8 cellular contexts compared by ENCODE assay signal in genomic region chr14:78254911-78255431, GRCh38.
DNase-seq lines count a peak whose midpoint lies in the region; ATAC-seq, FAIRE-seq and TF ChIP-seq lines count a peak whose summit lies in the region.

No MANE protein-coding gene starts in this region.

- peak; percentile 49 for DNase-seq in AG08396 (ENCODE audit: low spot score)
- peak; percentile 52 for DNase-seq in NCI-H2227 (lab: John Stamatoyannopoulos, UW; ENCODE audit: unreplicated experiment)
- DNase-seq in bronchial epithelial cell (ENCODE audit: low read depth), result peak; percentile 81
- no peak for DNase-seq in GM20000 (ENCODE audit: low spot score)
- no peak for DNase-seq in C1 segment of cervical spinal cord (lab: John Stamatoyannopoulos, UW)
- no peak for DNase-seq in GM10266 (ENCODE audit: extremely low spot score)

- H3K9me3 Mint-ChIP-seq in stimulated activated memory B cell treated with anti-CD40 and anti-IgM and Interleukin-4, amounts not matched to agents 10 μg/mL and 1 μg/mL and 100 μg/mL, for 72 hours, result peaks cover 10% of the 10 kb centered on the region

- no peaks in the 10 kb centered on the region for H3K4me1 Mint-ChIP-seq in stimulated activated memory B cell treated with anti-CD40 and anti-IgM and Interleukin-4, amounts not matched to agents 10 μg/mL and 1 μg/mL and 100 μg/mL, for 72 hours

- H3K27me3 Mint-ChIP-seq in stimulated activated memory B cell treated with anti-CD40 and anti-IgM and Interleukin-4, amounts not matched to agents 10 μg/mL and 1 μg/mL and 100 μg/mL, for 72 hours, result no peaks in the 10 kb centered on the region

- H3K4me3 ChIP-seq in bronchial epithelial cell (ENCODE audit: low read depth, low read length), result no peak overlapping the region

- no peak overlapping the region for H3K27ac Mint-ChIP-seq in stimulated activated memory B cell treated with anti-CD40 and anti-IgM and Interleukin-4, amounts not matched to agents 10 μg/mL and 1 μg/mL and 100 μg/mL, for 72 hours

- H3K36me3 Mint-ChIP-seq in stimulated activated memory B cell treated with anti-CD40 and anti-IgM and Interleukin-4, amounts not matched to agents 10 μg/mL and 1 μg/mL and 100 μg/mL, for 72 hours, result no peaks in the 10 kb centered on the region

- FAIRE-seq in bronchial epithelial cell (lab: Jason Lieb, UNC), result peak; percentile 55

- peaks cover 13% of the 10 kb centered on the region for H3K27me3 ChIP-seq in bronchial epithelial cell (ENCODE audit: control insufficient read depth, insufficient read depth, low read length)

- ATAC-seq in GM18909 (IDR thresholded peaks at IDR 0.05; ENCODE audit: poor library complexity, unreplicated experiment), result peak; percentile 48
- no peak for ATAC-seq in stimulated activated memory B cell treated with anti-CD40 and anti-IgM and Interleukin-4, amounts not matched to agents 10 μg/mL and 1 μg/mL and 100 μg/mL, for 72 hours

- no peaks in the 10 kb centered on the region for H3K36me3 ChIP-seq in bronchial epithelial cell (ENCODE audit: control insufficient read depth, insufficient read depth, low read length)

- TF ChIP-seq CTCF in bronchial epithelial cell (IDR thresholded peaks at IDR 0.05; ENCODE audit: insufficient read depth, low read length, severe bottlenecking) (no peak), GM20000 (IDR thresholded peaks at IDR 0.05; ENCODE audit: extremely low read depth, missing control alignments) (no peak), GM10266 (IDR thresholded peaks at IDR 0.05; ENCODE audit: control insufficient read depth, insufficient read depth, low read depth, missing control alignments) (no peak)

- H3K4me3 Mint-ChIP-seq in stimulated activated memory B cell treated with anti-CD40 and anti-IgM and Interleukin-4, amounts not matched to agents 10 μg/mL and 1 μg/mL and 100 μg/mL, for 72 hours, result no peak overlapping the region

Comparison
In these comparisons a context has a peak if more than half of its experiments do, and no peak if none do; other contexts are left out.
1. DNase-seq: peak in AG08396 (single experiment), NCI-H2227 (single experiment) and bronchial epithelial cell (single experiment); none in GM20000 (single experiment), C1 segment of cervical spinal cord (0 of 14) and GM10266 (single experiment).